26 cellular contexts compared by ENCODE assay signal in the genomic region with DNA sequence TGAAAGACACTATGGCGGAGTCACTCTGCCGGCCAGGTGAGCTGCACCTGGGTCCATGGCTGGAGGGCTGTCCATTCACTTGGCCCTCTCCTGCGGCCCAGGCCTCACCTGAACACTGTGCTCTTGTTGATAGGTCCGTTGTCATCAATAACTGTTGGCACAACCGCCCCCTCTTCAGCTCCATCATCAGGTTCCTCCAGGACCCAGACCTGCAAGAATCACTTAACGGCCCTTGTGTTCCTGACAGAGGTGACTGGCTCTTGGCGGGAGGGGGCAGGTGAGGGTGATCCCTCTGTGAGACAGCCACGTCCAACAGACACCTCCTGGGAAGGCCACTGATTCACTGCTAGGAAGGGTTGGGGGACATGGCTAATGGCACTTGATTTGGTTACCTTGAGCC. TPM values are rescaled to one million over a fixed set of nuclear protein-coding genes. Genes with fewer than 3 reads are reported as not detected.
DNase-seq lines count a peak whose midpoint lies in the region; ATAC-seq and TF ChIP-seq lines count a peak whose summit lies in the region.
"Had no signal": no experiment of that assay in that cellular context is flagged by ENCODE, and none has a peak within 500 bp of the region (broad histone marks: within the 10 kb centered on the region; RNA-seq: fewer than 3 reads in every experiment).

No MANE protein-coding gene starts in this region.

- H3K4me3 Mint-ChIP-seq in chondrocyte (ENCODE audit: unreplicated experiment), result no peak overlapping the region
- H3K4me3 Mint-ChIP-seq: CD14-positive monocyte; CD4-positive, alpha-beta memory T cell; CD4-positive, CD25-positive, alpha-beta regulatory T cell; CD8-positive, alpha-beta memory T cell had no signal

- no peak overlapping the region for H3K27ac ChIP-seq in hepatocyte
- H3K27ac ChIP-seq: 22Rv1, A549, BLaER1 had no signal

- H3K9me3 Mint-ChIP-seq in chondrocyte (ENCODE audit: low read depth), result peaks cover 13% of the 10 kb centered on the region
- H3K9me3 Mint-ChIP-seq: CD4-positive, CD25-positive, alpha-beta regulatory T cell; CD8-positive, alpha-beta memory T cell had no signal

- H3K9me2 ChIP-seq in hepatocyte (replicated peaks; ENCODE audit: insufficient read depth), result no peaks in the 10 kb centered on the region

- no peaks in the 10 kb centered on the region for H3K4me1 ChIP-seq in hepatocyte (ENCODE audit: insufficient read depth)
- H3K4me1 ChIP-seq: A549, BE2C had no signal

- no peaks in the 10 kb centered on the region for H4K20me1 ChIP-seq in hepatocyte (ENCODE audit: insufficient read depth, poor library complexity, severe bottlenecking)
- H4K20me1 ChIP-seq: BLaER1 had no signal

- H3K4me3 ChIP-seq in hepatocyte, result no peak overlapping the region
- H3K4me3 ChIP-seq: A549, BLaER1, GM12878 had no signal

- 86% methylated on average over 8 of the region's 8 CpGs for WGBS in hepatocyte (ENCODE audit: low lambda C conversion rate, missing lambda C conversion rate)

- peaks cover 14% of the 10 kb centered on the region for H3K36me3 Mint-ChIP-seq in chondrocyte (ENCODE audit: low read depth)
- H3K36me3 Mint-ChIP-seq: CD14-positive monocyte; CD4-positive, alpha-beta memory T cell; CD4-positive, CD25-positive, alpha-beta regulatory T cell had no signal

- DNase-seq in activated effector memory CD4-positive, alpha-beta T cell treated with anti-CD3 and anti-CD28 coated beads, Interleukin-2, amount 50 U/mL, for 16 hours, result peak; percentile 57
- DNase-seq in activated effector memory CD4-positive, alpha-beta T cell treated with Interleukin-2 at 50 U/mL for 16 hours, result no peak
- DNase-seq in AG20443 (ENCODE audit: low spot score), result peak; percentile 4
- DNase-seq in chondrocyte (ENCODE audit: low spot score), result peak; percentile 53
- DNase-seq in mesenteric fat pad (ENCODE audit: low spot score), result peak; percentile 64
- DNase-seq in hepatocyte (ENCODE audit: low spot score), result no peak
- no peak for DNase-seq in NCI-H748 (lab: John Stamatoyannopoulos, UW; ENCODE audit: unreplicated experiment)
- DNase-seq: BE2C; C1 segment of cervical spinal cord; CD4-positive, alpha-beta memory T cell; CD4-positive, CD25-positive, alpha-beta regulatory T cell; CD8-positive, alpha-beta memory T cell; COR-L47; DMS 273 treated with DMSO at 0.1 percent for 48 hours; DMS153; DMS53; DMS79; DND-41; EL; GDM1 had no signal

- no peak overlapping the region for H3K4me2 ChIP-seq in hepatocyte
- H3K4me2 ChIP-seq: A549, BLaER1 had no signal

- ATAC-seq in GM19324 (IDR thresholded peaks at IDR 0.05; ENCODE audit: low FRiP score, unreplicated experiment), result no peak
- ATAC-seq: A549, GM12878 had no signal

- no peak for TF ChIP-seq CTCF in chondrocyte (IDR thresholded peaks at IDR 0.05)
- TF ChIP-seq CTCF in hepatocyte (IDR thresholded peaks at IDR 0.05; ENCODE audit: poor library complexity), result no peak

- H3K27ac Mint-ChIP-seq in chondrocyte (ENCODE audit: unreplicated experiment), result no peak overlapping the region
- H3K27ac Mint-ChIP-seq: CD14-positive monocyte; CD4-positive, alpha-beta memory T cell; CD4-positive, CD25-positive, alpha-beta regulatory T cell; CD8-positive, alpha-beta memory T cell had no signal

- peaks cover 8% of the 10 kb centered on the region for H3K4me1 Mint-ChIP-seq in chondrocyte (ENCODE audit: low read depth)
- H3K4me1 Mint-ChIP-seq: CD14-positive monocyte; CD4-positive, alpha-beta memory T cell; CD4-positive, CD25-positive, alpha-beta regulatory T cell; CD8-positive, alpha-beta memory T cell had no signal

- H3K36me3 ChIP-seq in hepatocyte (replicated peaks; ENCODE audit: insufficient read depth, low read depth), result no peaks in the 10 kb centered on the region
- H3K36me3 ChIP-seq: BE2C, BLaER1 had no signal

- H2AFZ ChIP-seq in hepatocyte, result no peak overlapping the region

- H3K27me3 Mint-ChIP-seq in chondrocyte (ENCODE audit: low read depth), result peaks cover 2% of the 10 kb centered on the region

- peaks cover 4% of the 10 kb centered on the region for H3K9me3 ChIP-seq in hepatocyte (ENCODE audit: low read depth)
- H3K9me3 ChIP-seq: BE2C, BLaER1 had no signal

- no peaks in the 10 kb centered on the region for H3K79me2 ChIP-seq in hepatocyte

- no peaks in the 10 kb centered on the region for H3K27me3 ChIP-seq in hepatocyte
- H3K27me3 ChIP-seq: BLaER1 had no signal

RNA-seq across cellular contexts. Expression of a gene that starts 54.9 kb away (rescaled TPM):
- total RNA-seq in chondrocyte, result 3.8 to 6.8 TPM (median 5.0 TPM) in 3 replicates
- 0.16 TPM for total RNA-seq in mesenteric fat pad
- total RNA-seq in hepatocyte, result 40.5 and 51.0 TPM in 2 replicates
- 60.8 and 79.7 TPM in 2 replicates for polyA plus RNA-seq in hepatocyte
- total RNA-seq: CD4-positive, CD25-positive, alpha-beta regulatory T cell had no signal
- polyA plus RNA-seq: CD14-positive monocyte had no signal

Comparison
In these comparisons a context has a peak if more than half of its experiments do, and no peak if none do; other contexts are left out.
1. DNase-seq: peak in activated effector memory CD4-positive, alpha-beta T cell treated with anti-CD3 and anti-CD28 coated beads, Interleukin-2, amount 50 U/mL, for 16 hours (single experiment), AG20443 (single experiment), chondrocyte (single experiment) and mesenteric fat pad (single experiment); none in activated effector memory CD4-positive, alpha-beta T cell treated with Interleukin-2 at 50 U/mL for 16 hours (single experiment), hepatocyte (single experiment) and NCI-H748 (single experiment).